13 cellular contexts compared by ENCODE assay signal in genomic region chr17:21194210-21194609, GRCh38. TPM values are rescaled to one million over a fixed set of nuclear protein-coding genes. Genes with fewer than 3 reads are reported as not detected.
A peak's percentile ranks its signal among the peaks of the same experiment; 100 is the strongest.
DNase-seq lines count a peak whose midpoint lies in the region; ATAC-seq and TF ChIP-seq lines count a peak whose summit lies in the region.
"Had no signal": no experiment of that assay in that cellular context is flagged by ENCODE, and none has a peak within 500 bp of the region (broad histone marks: within the 10 kb centered on the region; RNA-seq: fewer than 3 reads in every experiment).

No MANE protein-coding gene starts in this region.

- peaks cover 3% of the 10 kb centered on the region for H3K4me1 Mint-ChIP-seq in activated naive CD8-positive, alpha-beta T cell treated with anti-CD3 and anti-CD28 coated beads, Interleukin-2, amount 50 U/mL, for 24 hours
- peaks cover 8% of the 10 kb centered on the region for H3K4me1 Mint-ChIP-seq in activated naive CD8-positive, alpha-beta T cell treated with anti-CD3 and anti-CD28 coated beads for 36 hours
- H3K4me1 Mint-ChIP-seq in WTC11 (peaks cover 34% of the 10 kb centered on the region), memory B cell (no peaks in the 10 kb centered on the region), Caco-2 (ENCODE audit: low read depth, unreplicated experiment) (no peaks in the 10 kb centered on the region)

- DNase-seq in activated naive CD8-positive, alpha-beta T cell treated with anti-CD3 and anti-CD28 coated beads, Interleukin-2, amount 50 U/mL, for 24 hours = no peak
- no peak for DNase-seq in activated naive CD8-positive, alpha-beta T cell treated with anti-CD3 and anti-CD28 coated beads for 36 hours
- DNase-seq in WTC11 (ENCODE audit: low spot score) (no peak), memory B cell (ENCODE audit: low spot score in 2 of 2) (no peak), thyroid gland (peak; percentile 37 to 54), Caco-2 (no peak), SIG-M5 (lab: John Stamatoyannopoulos, UW) (no peak), SHP77 (lab: John Stamatoyannopoulos, UW) (no peak)
- DNase-seq: GDM1, Kasumi-1, NCI-H2227 treated with DMSO at 0.1 percent for 48 hours, occipital lobe had no signal

- ATAC-seq in activated naive CD8-positive, alpha-beta T cell treated with anti-CD3 and anti-CD28 coated beads, Interleukin-2, amount 50 U/mL, for 24 hours = no peak
- no peak for ATAC-seq in WTC11
- no peak for ATAC-seq in memory B cell (ENCODE audit: low read depth)

- 18 to 33% methylated on average over 8 of the region's 8 CpGs for WGBS in thyroid gland, 2 donors

- peak overlapping the region; percentile 3 to 22 (median 4) for H3K27ac ChIP-seq in thyroid gland

- CTCF ChIA-PET in WTC11 (lab: Charles Lee) = interaction anchor here (1.0 kb wide), 1 partner anchor 201 kb away, joined by 4 read pairs; no protein-coding TSS in a partner anchor
- CTCF ChIA-PET in Caco-2 (lab: Charles Lee) = interaction anchor here (2.1 kb wide), 1 partner anchor 19 kb away, joined by 6 read pairs; the partner anchor contains the start of gene TMEM11

- no peak overlapping the region for H3K4me3 Mint-ChIP-seq in activated naive CD8-positive, alpha-beta T cell treated with anti-CD3 and anti-CD28 coated beads, Interleukin-2, amount 50 U/mL, for 24 hours
- no peak overlapping the region for H3K4me3 Mint-ChIP-seq in activated naive CD8-positive, alpha-beta T cell treated with anti-CD3 and anti-CD28 coated beads for 36 hours
- H3K4me3 Mint-ChIP-seq in WTC11 (no peak overlapping the region), memory B cell (no peak overlapping the region), Caco-2 (ENCODE audit: unreplicated experiment) (no peak overlapping the region)
- H3K4me3 Mint-ChIP-seq: dendritic cell treated with granulocyte-macrophage colony-stimulating factor and Interleukin-4, amounts not matched to agents 40 ng/mL and 50 ng/mL, for 4 days had no signal

- BruUV-seq in Caco-2 (replicated peaks; lab: Mats Ljungman, UMichigan) = no TSS peak

- H3K27ac Mint-ChIP-seq in activated naive CD8-positive, alpha-beta T cell treated with anti-CD3 and anti-CD28 coated beads, Interleukin-2, amount 50 U/mL, for 24 hours = peak overlapping the region; percentile 9
- H3K27ac Mint-ChIP-seq in activated naive CD8-positive, alpha-beta T cell treated with anti-CD3 and anti-CD28 coated beads for 36 hours = no peak overlapping the region
- H3K27ac Mint-ChIP-seq in WTC11 = peak overlapping the region; percentile 66
- H3K27ac Mint-ChIP-seq in memory B cell = peak overlapping the region; percentile 53
- no peak overlapping the region for H3K27ac Mint-ChIP-seq in Caco-2 (ENCODE audit: unreplicated experiment)
- H3K27ac Mint-ChIP-seq: dendritic cell treated with granulocyte-macrophage colony-stimulating factor and Interleukin-4, amounts not matched to agents 40 ng/mL and 50 ng/mL, for 4 days had no signal

- H3K27me3 Mint-ChIP-seq in activated naive CD8-positive, alpha-beta T cell treated with anti-CD3 and anti-CD28 coated beads, Interleukin-2, amount 50 U/mL, for 24 hours = no peaks in the 10 kb centered on the region
- H3K27me3 Mint-ChIP-seq in activated naive CD8-positive, alpha-beta T cell treated with anti-CD3 and anti-CD28 coated beads for 36 hours = no peaks in the 10 kb centered on the region
- no peaks in the 10 kb centered on the region for H3K27me3 Mint-ChIP-seq in WTC11 (ENCODE audit: low read depth)
- no peaks in the 10 kb centered on the region for H3K27me3 Mint-ChIP-seq in memory B cell
- no peaks in the 10 kb centered on the region for H3K27me3 Mint-ChIP-seq in Caco-2 (ENCODE audit: insufficient read depth, unreplicated experiment)
- H3K27me3 Mint-ChIP-seq: dendritic cell treated with granulocyte-macrophage colony-stimulating factor and Interleukin-4, amounts not matched to agents 40 ng/mL and 50 ng/mL, for 4 days had no signal

- H3K27me3 ChIP-seq in thyroid gland (no peaks in the 10 kb centered on the region), Caco-2 (replicated peaks; ENCODE audit: control insufficient read depth, insufficient read depth, low read length) (no peaks in the 10 kb centered on the region)

- H3K36me3 ChIP-seq in thyroid gland (peaks cover 0 to 14% of the 10 kb centered on the region in 2 donors), Caco-2 (ENCODE audit: control insufficient read depth, insufficient read depth, low read length) (peaks cover 4% of the 10 kb centered on the region)

- no peak for TF ChIP-seq POLR2A in thyroid gland (IDR thresholded peaks at IDR 0.05)

- no peak overlapping the region for H3K4me3 ChIP-seq in thyroid gland (replicated peaks in 1 of 3)
- no peak overlapping the region for H3K4me3 ChIP-seq in Caco-2 (ENCODE audit: low read depth, low read length)

- H3K36me3 Mint-ChIP-seq in activated naive CD8-positive, alpha-beta T cell treated with anti-CD3 and anti-CD28 coated beads, Interleukin-2, amount 50 U/mL, for 24 hours (ENCODE audit: low read depth) = peaks cover 35% of the 10 kb centered on the region
- H3K36me3 Mint-ChIP-seq in activated naive CD8-positive, alpha-beta T cell treated with anti-CD3 and anti-CD28 coated beads for 36 hours = peaks cover 19% of the 10 kb centered on the region
- peaks cover 30% of the 10 kb centered on the region for H3K36me3 Mint-ChIP-seq in WTC11
- H3K36me3 Mint-ChIP-seq in memory B cell = peaks cover 16% of the 10 kb centered on the region
- H3K36me3 Mint-ChIP-seq in Caco-2 (ENCODE audit: insufficient read depth, unreplicated experiment) = peaks cover 56% of the 10 kb centered on the region

- peaks cover 32% of the 10 kb centered on the region in 2 donors for H3K4me1 ChIP-seq in thyroid gland
- H3K4me1 ChIP-seq in Caco-2 = no peaks in the 10 kb centered on the region

- intact Hi-C loops in thyroid gland (cut with DNase I) (no loop called here), Caco-2 (cut with micrococcal nuclease; ENCODE audit: unreplicated experiment) (no loop called here)

- no peaks in the 10 kb centered on the region for H3K9me3 Mint-ChIP-seq in activated naive CD8-positive, alpha-beta T cell treated with anti-CD3 and anti-CD28 coated beads, Interleukin-2, amount 50 U/mL, for 24 hours
- no peaks in the 10 kb centered on the region for H3K9me3 Mint-ChIP-seq in activated naive CD8-positive, alpha-beta T cell treated with anti-CD3 and anti-CD28 coated beads for 36 hours
- H3K9me3 Mint-ChIP-seq in WTC11 (no peaks in the 10 kb centered on the region), memory B cell (no peaks in the 10 kb centered on the region), Caco-2 (ENCODE audit: unreplicated experiment) (no peaks in the 10 kb centered on the region)
- H3K9me3 Mint-ChIP-seq: dendritic cell treated with granulocyte-macrophage colony-stimulating factor and Interleukin-4, amounts not matched to agents 40 ng/mL and 50 ng/mL, for 4 days had no signal

- POLR2A ChIA-PET in WTC11 (lab: Charles Lee) = no interaction called here
- POLR2A ChIA-PET in Caco-2 (lab: Charles Lee) = no interaction called here

- H3K9me3 ChIP-seq in thyroid gland (no peaks in the 10 kb centered on the region), Caco-2 (no peaks in the 10 kb centered on the region)

- TF ChIP-seq CTCF in WTC11 (IDR thresholded peaks at IDR 0.05) (no peak), thyroid gland (IDR thresholded peaks at IDR 0.05) (no peak), Caco-2 (IDR thresholded peaks at IDR 0.05; ENCODE audit: insufficient read depth in 1 of 2, low read depth in 1 of 2, low read length in 1 of 2, severe bottlenecking in 1 of 2, unreplicated experiment in 1 of 2) (no peak)

TF ChIP-seq in WTC11, 78 proteins besides CTCF, POLR2A, EP300 and RAD21 (continues in another document):
- no peak for TF ChIP-seq OVOL2 (CRISPR knock-in tag; IDR thresholded peaks at IDR 0.05; ENCODE audit: borderline replicate concordance)
- no peak for TF ChIP-seq TEAD4 (CRISPR knock-in tag; IDR thresholded peaks at IDR 0.05)
- no peak for TF ChIP-seq ZNF532 (CRISPR knock-in tag; IDR thresholded peaks at IDR 0.05; ENCODE audit: borderline replicate concordance)
- TF ChIP-seq ZNF396 (CRISPR knock-in tag; IDR thresholded peaks at IDR 0.05; ENCODE audit: borderline replicate concordance) = no peak
- TF ChIP-seq NFYB (CRISPR knock-in tag; conservative IDR thresholded peaks at IDR 0.05; ENCODE audit: low read depth) = no peak
- no peak for TF ChIP-seq NR3C1 (CRISPR knock-in tag; conservative IDR thresholded peaks at IDR 0.05; ENCODE audit: low read depth)

RNA-seq across cellular contexts. Expression of gene TMEM11, which starts 19.8 kb away (rescaled TPM):
- total RNA-seq in activated naive CD8-positive, alpha-beta T cell treated with anti-CD3 and anti-CD28 coated beads for 36 hours = 10 to 100 TPM; 28.3 to 29.8 TPM
- 32.9 to 37.0 TPM (median 33.9 TPM) in 3 replicates for total RNA-seq in WTC11 (2021)
- 10 to 100 TPM; 20.7 to 35.7 (median 24.7) TPM for total RNA-seq in thyroid gland
- total RNA-seq in Caco-2 (2022) = 39.1 and 40.7 TPM in 2 replicates

RNA-seq across cellular contexts. Expression of gene NATD1, which starts 59.0 kb away (rescaled TPM):
- 1 to 10 TPM in 1 of 2 experiments, under 1 TPM in 1; 0.90 to 1.1 TPM for total RNA-seq in activated naive CD8-positive, alpha-beta T cell treated with anti-CD3 and anti-CD28 coated beads for 36 hours
- total RNA-seq in WTC11 (2021) = 10.1 to 11.2 TPM (median 11.1 TPM) in 3 replicates
- total RNA-seq in thyroid gland = 10 to 100 TPM; 18.6 to 34.1 (median 21.2) TPM
- 14.4 and 18.4 TPM in 2 replicates for total RNA-seq in Caco-2 (2022)

Comparison
In these comparisons a context has a peak if more than half of its experiments do, and no peak if none do; other contexts are left out.
1. H3K27ac Mint-ChIP-seq: peak in activated naive CD8-positive, alpha-beta T cell treated with anti-CD3 and anti-CD28 coated beads, Interleukin-2, amount 50 U/mL, for 24 hours (single experiment), WTC11 (single experiment) and memory B cell (single experiment); none in activated naive CD8-positive, alpha-beta T cell treated with anti-CD3 and anti-CD28 coated beads for 36 hours (single experiment) and Caco-2 (single experiment).
2. DNase-seq: peak in thyroid gland (2 of 2); none in activated naive CD8-positive, alpha-beta T cell treated with anti-CD3 and anti-CD28 coated beads, Interleukin-2, amount 50 U/mL, for 24 hours (single experiment), activated naive CD8-positive, alpha-beta T cell treated with anti-CD3 and anti-CD28 coated beads for 36 hours (single experiment), WTC11 (single experiment), memory B cell (0 of 2), Caco-2 (0 of 2), SIG-M5 (single experiment) and SHP77 (0 of 2).